In genomic region chr13:95552208-95552538, GRCh38 we compare ENCODE assay signal across 17 cellular contexts. TPM values are rescaled to one million over a fixed set of nuclear protein-coding genes. Genes with fewer than 3 reads are reported as not detected.
DNase-seq lines count a peak whose midpoint lies in the region; ATAC-seq and TF ChIP-seq lines count a peak whose summit lies in the region.
"Had no signal": no experiment of that assay in that cellular context is flagged by ENCODE, and none has a peak within 500 bp of the region (broad histone marks: within the 10 kb centered on the region; RNA-seq: fewer than 3 reads in every experiment).

No MANE protein-coding gene starts in this region.

- no peaks in the 10 kb centered on the region for H3K9me3 Mint-ChIP-seq in progenitor cell of endocrine pancreas (ENCODE audit: low read depth)
- H3K9me3 Mint-ChIP-seq: activated B cell treated with CpG ODN at 0.5 μM for 24 hours; central memory CD8-positive, alpha-beta T cell; stimulated activated naive CD8-positive, alpha-beta T cell treated with anti-CD3 and anti-CD28 coated beads, Interleukin-15, Interleukin-2, amounts not matched to agents 100 ng/mL and 50 ng/mL, for 24 hours had no signal

- peak overlapping the region; percentile 35 for H2AFZ ChIP-seq in hepatocyte

- no peaks in the 10 kb centered on the region for H3K9me3 ChIP-seq in hepatocyte (ENCODE audit: low read depth)
- H3K9me3 ChIP-seq: spleen had no signal

- H3K27me3 Mint-ChIP-seq in progenitor cell of endocrine pancreas: peaks cover 60% of the 10 kb centered on the region

- peaks cover 6% of the 10 kb centered on the region for H3K4me1 ChIP-seq in hepatocyte (ENCODE audit: insufficient read depth)

- H3K4me2 ChIP-seq in hepatocyte: peak overlapping the region; percentile 77

- no peak overlapping the region for H3K27ac ChIP-seq in hepatocyte
- H3K27ac ChIP-seq: epithelial cell of prostate, spleen had no signal

- H3K36me3 Mint-ChIP-seq in progenitor cell of endocrine pancreas (ENCODE audit: insufficient read depth): no peaks in the 10 kb centered on the region

- peaks cover 14% of the 10 kb centered on the region for H3K4me1 Mint-ChIP-seq in progenitor cell of endocrine pancreas (ENCODE audit: low read depth)
- H3K4me1 Mint-ChIP-seq: central memory CD8-positive, alpha-beta T cell had no signal

- WGBS in hepatocyte (ENCODE audit: low lambda C conversion rate, missing lambda C conversion rate): 31% methylated on average over 9 of the region's 17 CpGs

- no peaks in the 10 kb centered on the region for H3K36me3 ChIP-seq in hepatocyte (replicated peaks; ENCODE audit: insufficient read depth, low read depth)
- H3K36me3 ChIP-seq: spleen had no signal

- H3K4me3 ChIP-seq in hepatocyte: no peak overlapping the region

- peak overlapping the region; percentile 44 for H3K4me3 Mint-ChIP-seq in progenitor cell of endocrine pancreas (ENCODE audit: low read depth)
- H3K4me3 Mint-ChIP-seq: activated B cell treated with CpG ODN at 0.5 μM for 24 hours; central memory CD8-positive, alpha-beta T cell had no signal

- TF ChIP-seq CTCF in hepatocyte (IDR thresholded peaks at IDR 0.05; ENCODE audit: poor library complexity): no peak
- TF ChIP-seq CTCF in progenitor cell of endocrine pancreas (IDR thresholded peaks at IDR 0.05; ENCODE audit: unreplicated experiment): no peak

- no peak overlapping the region for H3K27ac Mint-ChIP-seq in progenitor cell of endocrine pancreas
- H3K27ac Mint-ChIP-seq: activated B cell treated with CpG ODN at 0.5 μM for 24 hours; stimulated activated naive CD8-positive, alpha-beta T cell treated with anti-CD3 and anti-CD28 coated beads, Interleukin-15, Interleukin-2, amounts not matched to agents 100 ng/mL and 50 ng/mL, for 24 hours had no signal

- peaks cover 65% of the 10 kb centered on the region for H3K27me3 ChIP-seq in hepatocyte

- DNase-seq in SHP77 (lab: John Stamatoyannopoulos, UW) (peak; percentile 69 to 73), hepatocyte (ENCODE audit: low spot score) (no peak), progenitor cell of endocrine pancreas (ENCODE audit: low spot score, unreplicated experiment) (no peak), DMS 273 (lab: John Stamatoyannopoulos, UW; ENCODE audit: unreplicated experiment) (no peak), NK-92 (lab: John Stamatoyannopoulos, UW; ENCODE audit: unreplicated experiment) (no peak)
- DNase-seq: activated B cell treated with CpG ODN at 0.5 μM for 24 hours; activated naive CD4-positive, alpha-beta T cell; DMS79; NCI-H2029; NCI-H69; occipital lobe had no signal

- H3K79me2 ChIP-seq in hepatocyte: no peaks in the 10 kb centered on the region

- no peaks in the 10 kb centered on the region for H3K9me2 ChIP-seq in hepatocyte (replicated peaks; ENCODE audit: insufficient read depth)

- H4K20me1 ChIP-seq in hepatocyte (ENCODE audit: insufficient read depth, poor library complexity, severe bottlenecking): no peaks in the 10 kb centered on the region

- ATAC-seq in GM18907 (IDR thresholded peaks at IDR 0.05; ENCODE audit: unreplicated experiment) (peak; percentile 20), HG03342 (IDR thresholded peaks at IDR 0.05; ENCODE audit: unreplicated experiment) (no peak)

RNA-seq across cellular contexts. Expression of gene CLDN10, which starts 0.3 kb away (rescaled TPM):
- total RNA-seq in hepatocyte (0.83 TPM in 1 of 2 replicates, not detected in the other), progenitor cell of endocrine pancreas (2.8 and 3.0 TPM in 2 replicates)
- polyA plus RNA-seq in hepatocyte: 1.5 and 2.4 TPM in 2 replicates
- total RNA-seq: activated B cell treated with CpG ODN at 0.5 μM for 24 hours had no signal

Comparison
In these comparisons a context has a peak if more than half of its experiments do, and no peak if none do; other contexts are left out.
1. DNase-seq: peak in SHP77 (2 of 2); none in hepatocyte (single experiment), progenitor cell of endocrine pancreas (single experiment), DMS 273 (single experiment) and NK-92 (single experiment).